In the genomic region with DNA sequence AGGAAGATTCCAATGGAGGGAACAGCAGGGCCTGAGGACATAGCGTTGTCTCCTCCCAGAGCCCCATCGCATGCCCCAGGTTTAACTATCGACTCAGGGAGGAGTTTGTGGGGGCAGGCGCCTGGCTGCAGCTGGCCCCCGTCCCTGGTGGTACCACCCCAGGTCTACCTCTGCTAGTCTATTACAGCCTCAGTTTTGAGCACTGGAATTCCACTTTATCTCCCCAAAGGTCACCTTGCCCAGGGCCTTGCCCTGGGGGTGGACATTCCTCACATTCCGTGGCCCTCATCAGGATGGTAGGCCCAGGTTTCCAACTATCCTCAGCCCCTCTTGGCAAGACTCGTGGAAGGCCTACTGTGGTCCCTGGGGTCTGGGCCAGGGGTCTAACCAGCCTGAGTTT, we compare ENCODE assay signal across 27 cellular contexts.
"Had no signal": no experiment of that assay in that cellular context is flagged by ENCODE, and none has a peak within 500 bp of the region (broad histone marks: within the 10 kb centered on the region; RNA-seq: fewer than 3 reads in every experiment).

No MANE protein-coding gene starts in this region.

- H3K4me3 ChIP-seq: adrenal gland, ascending aorta, cardiac muscle cell, colonic mucosa, pancreas, right atrium auricular region, spleen, testis, transverse colon, uterus had no signal

- H3K36me3 ChIP-seq: adrenal gland, ascending aorta, cardiac muscle cell, colonic mucosa, pancreas, right atrium auricular region, spleen, transverse colon, uterus had no signal

- H3K36me3 Mint-ChIP-seq: brain had no signal

- H3K27me3 ChIP-seq: adrenal gland, ascending aorta, cardiac muscle cell, colonic mucosa, pancreas, right atrium auricular region, testis, uterus had no signal

- ATAC-seq: left ventricle myocardium superior; naive thymus-derived CD4-positive, alpha-beta T cell had no signal

- H3K9me3 Mint-ChIP-seq: activated naive CD4-positive, alpha-beta T cell treated with anti-CD3 and anti-CD28 coated beads for 36 hours; T-helper 2 cell treated with Interferon-gamma antibody and Interleukin-4, amounts not matched to agents 5 μg/mL and 100 μg/mL, for 36 hours had no signal

- DNase-seq: activated CD4-positive, alpha-beta T cell treated with anti-CD3 and anti-CD28 coated beads for 4 hours; activated CD4-positive, alpha-beta T cell treated with anti-CD3 and anti-CD28 coated beads, Interleukin-2, amount 50 U/mL, for 48 hours; activated CD4-positive, CD25-positive, alpha-beta regulatory T cell; activated CD8-positive, alpha-beta memory T cell treated with anti-CD3 and anti-CD28 coated beads for 24 hours; activated effector memory CD4-positive, alpha-beta T cell treated with anti-CD3 and anti-CD28 coated beads, Interleukin-2, amount 50 U/mL, for 16 hours; activated naive CD4-positive, alpha-beta T cell treated with anti-CD3 and anti-CD28 coated beads for 36 hours; activated naive CD8-positive, alpha-beta T cell treated with anti-CD3 and anti-CD28 coated beads for 36 hours; adrenal gland; cerebellar nuclear complex; colonic mucosa; effector CD8-positive, alpha-beta T cell; left ventricle myocardium superior; midbrain; naive thymus-derived CD4-positive, alpha-beta T cell; pancreas; spleen; stimulated activated CD4-positive, alpha-beta T cell treated with anti-CD3 and anti-CD28 coated beads, Interleukin-2, amount 100 ng/mL, for 48 hours; stimulated activated naive CD4-positive, alpha-beta T cell treated with Interleukin-2 at 50 U/mL for 16 hours; T-helper 1 cell; testis; transverse colon; uterus had no signal

- H3K9me3 ChIP-seq: adrenal gland, ascending aorta, colonic mucosa, pancreas, right atrium auricular region, spleen, testis, transverse colon, uterus had no signal

- H3K4me3 Mint-ChIP-seq: activated naive CD4-positive, alpha-beta T cell treated with anti-CD3 and anti-CD28 coated beads for 36 hours; activated naive CD8-positive, alpha-beta T cell treated with anti-CD3 and anti-CD28 coated beads for 36 hours; brain; naive thymus-derived CD4-positive, alpha-beta T cell; T-helper 2 cell treated with Interferon-gamma antibody and Interleukin-4, amounts not matched to agents 5 μg/mL and 100 μg/mL, for 36 hours had no signal

- H3K4me1 ChIP-seq: colonic mucosa, pancreas had no signal

- H3K27ac ChIP-seq: adrenal gland, ascending aorta, cardiac muscle cell, colonic mucosa, pancreas, right atrium auricular region, spleen, testis, transverse colon, uterus had no signal

- H3K27ac Mint-ChIP-seq: activated naive CD4-positive, alpha-beta T cell treated with anti-CD3 and anti-CD28 coated beads for 36 hours; T-helper 2 cell treated with Interferon-gamma antibody and Interleukin-4, amounts not matched to agents 5 μg/mL and 100 μg/mL, for 36 hours had no signal
